In genomic region chr14:100587248-100587762, GRCh38 we compare ENCODE assay signal across 8 cellular contexts. TPM values are rescaled to one million over a fixed set of nuclear protein-coding genes. Genes with fewer than 3 reads are reported as not detected.
DNase-seq lines count a peak whose midpoint lies in the region; ATAC-seq and TF ChIP-seq lines count a peak whose summit lies in the region.

Gene BEGAIN, minus strand, starts transcription at chr14:100587417. Its CDS starts 127 bp downstream, at chr14:100587290.

- no peak within 1 kb of the TSS for H2BK12ac ChIP-seq in trophoblast cell (ENCODE audit: low read length)

- no peak within 1 kb of the TSS for H2BK120ac ChIP-seq in trophoblast cell (ENCODE audit: insufficient read depth, low read length, poor library complexity)

- H3K23ac ChIP-seq in trophoblast cell (ENCODE audit: low read length) = no peak within 1 kb of the TSS

- H2AK5ac ChIP-seq in trophoblast cell (ENCODE audit: low read length) = no peak within 1 kb of the TSS

- H3K27me3 ChIP-seq in RWPE2 (ENCODE audit: insufficient read depth, poor library complexity, severe bottlenecking) (no peaks in the 10 kb centered on the region), trophoblast cell (ENCODE audit: insufficient read depth, low read length) (peaks cover 34% of the 10 kb centered on the region), MM.1S (replicated peaks; ENCODE audit: insufficient read depth, low read length) (peaks cover 17% of the 10 kb centered on the region)

- ATAC-seq in RWPE2 (ENCODE audit: low read depth) (no peak), HG03442 (IDR thresholded peaks at IDR 0.05; ENCODE audit: unreplicated experiment) (no peak), HG03432 (IDR thresholded peaks at IDR 0.05; ENCODE audit: unreplicated experiment) (no peak), HG02571 (IDR thresholded peaks at IDR 0.05; ENCODE audit: unreplicated experiment) (no peak)

- H3K79me2 ChIP-seq in trophoblast cell (ENCODE audit: control insufficient read depth, insufficient read depth, low read length, poor library complexity) (no peaks in the 10 kb centered on the region), MM.1S (ENCODE audit: low read length) (no peaks in the 10 kb centered on the region)

- no peaks in the 10 kb centered on the region for H3F3A ChIP-seq in MM.1S (ENCODE audit: insufficient read depth, low read length)

- H4K8ac ChIP-seq in trophoblast cell (ENCODE audit: low read depth, low read length) = no peak within 1 kb of the TSS

- H3K9me3 ChIP-seq in RWPE2 (ENCODE audit: severe bottlenecking) (no peaks in the 10 kb centered on the region), trophoblast cell (ENCODE audit: insufficient read depth, low read depth, low read length) (peaks cover 4% of the 10 kb centered on the region), MM.1S (replicated peaks; ENCODE audit: insufficient read depth, low read length) (no peaks in the 10 kb centered on the region)

- peak within 1 kb of the TSS; percentile 81 for H3K4me2 ChIP-seq in trophoblast cell (ENCODE audit: low read length)
- no peak within 1 kb of the TSS for H3K4me2 ChIP-seq in MM.1S (ENCODE audit: low read depth, low read length)

- H3K27ac ChIP-seq in RWPE2 (ENCODE audit: poor library complexity, severe bottlenecking) (peak within 1 kb of the TSS; percentile 51), trophoblast cell (ENCODE audit: low read depth, low read length) (no peak within 1 kb of the TSS), MM.1S (ENCODE audit: low read length) (no peak within 1 kb of the TSS)

- no peak within 1 kb of the TSS for H4K91ac ChIP-seq in trophoblast cell (ENCODE audit: low read depth, low read length)

- DNase-seq in Daoy (ENCODE audit: low read depth) (no peak), RWPE2 (ENCODE audit: low spot score) (peak; percentile 30), fibroblast of pulmonary artery (ENCODE audit: low read depth) (no peak), trophoblast cell (no peak), MM.1S (no peak)

- H3K4me1 ChIP-seq in RWPE2 (ENCODE audit: insufficient read depth, poor library complexity, severe bottlenecking) (peaks cover 3% of the 10 kb centered on the region), trophoblast cell (ENCODE audit: control insufficient read depth in 1 of 2, insufficient read depth in 2 of 2, low read length in 2 of 2) (peaks cover 3 to 4% of the 10 kb centered on the region in 2 experiments), MM.1S (ENCODE audit: low read length) (no peaks in the 10 kb centered on the region)

- TF ChIP-seq CTCF in RWPE2 (IDR thresholded peaks at IDR 0.05; ENCODE audit: poor library complexity, severe bottlenecking) (no peak), fibroblast of pulmonary artery (IDR thresholded peaks at IDR 0.05; ENCODE audit: low read length, missing control alignments) (no peak), MM.1S (IDR thresholded peaks at IDR 0.05; ENCODE audit: low read length) (no peak)

- H4K20me1 ChIP-seq in MM.1S (ENCODE audit: insufficient read depth, low read length) = no peaks in the 10 kb centered on the region

- no peaks in the 10 kb centered on the region for H3K79me1 ChIP-seq in trophoblast cell (ENCODE audit: low read length)

- no peak within 1 kb of the TSS for H2BK5ac ChIP-seq in trophoblast cell (ENCODE audit: low read depth, low read length, poor library complexity)

- H3K9me2 ChIP-seq in MM.1S (replicated peaks; ENCODE audit: insufficient read depth, low read length) = no peaks in the 10 kb centered on the region

- H3K36me3 ChIP-seq in RWPE2 (ENCODE audit: low read depth) (no peaks in the 10 kb centered on the region), trophoblast cell (ENCODE audit: control insufficient read depth in 1 of 2, insufficient read depth in 2 of 2, low read length in 2 of 2) (no peaks in the 10 kb centered on the region), MM.1S (replicated peaks; ENCODE audit: insufficient read depth, low read length) (no peaks in the 10 kb centered on the region)

- H3K14ac ChIP-seq in trophoblast cell (ENCODE audit: low read length) = no peak within 1 kb of the TSS

- no peak within 1 kb of the TSS for H4K12ac ChIP-seq in trophoblast cell (ENCODE audit: low read depth, low read length)

- no peak within 1 kb of the TSS for H3K9ac ChIP-seq in trophoblast cell (ENCODE audit: low read length)
- H3K9ac ChIP-seq in MM.1S (ENCODE audit: low read length) = no peak within 1 kb of the TSS

- WGBS in trophoblast cell (ENCODE audit: extremely low coverage, insufficient coverage, insufficient read length) = no CpG with 5 or more reads among the region's 66 CpGs

- H3K18ac ChIP-seq in trophoblast cell (ENCODE audit: low read length) = no peak within 1 kb of the TSS

- peak within 1 kb of the TSS; percentile 77 for H2AFZ ChIP-seq in trophoblast cell (ENCODE audit: insufficient read depth, low read length, poor library complexity)
- H2AFZ ChIP-seq in MM.1S (ENCODE audit: low read length) = no peak within 1 kb of the TSS

- no peak within 1 kb of the TSS for H3K4ac ChIP-seq in trophoblast cell (ENCODE audit: low read depth, low read length)

- H3K4me3 ChIP-seq in RWPE2 (ENCODE audit: severe bottlenecking) (peak within 1 kb of the TSS; percentile 68), fibroblast of pulmonary artery (replicated peaks; ENCODE audit: low read depth, low read length) (peak within 1 kb of the TSS; percentile 41), trophoblast cell (ENCODE audit: low read depth, low read length) (peak within 1 kb of the TSS; percentile 59), MM.1S (ENCODE audit: low read length) (no peak within 1 kb of the TSS)

RNA-seq across cellular contexts. Expression of gene BEGAIN, which starts in this region (rescaled TPM):
- 14.1 and 18.6 TPM in 2 replicates for total RNA-seq in Daoy (2014; rRNA removed; shearing (Covaris generic))
- polyA plus RNA-seq in trophoblast cell (2013) = 0.01 TPM in 1 of 2 replicates, not detected in the other
